37 cellular contexts compared by ENCODE assay signal in the genomic region with DNA sequence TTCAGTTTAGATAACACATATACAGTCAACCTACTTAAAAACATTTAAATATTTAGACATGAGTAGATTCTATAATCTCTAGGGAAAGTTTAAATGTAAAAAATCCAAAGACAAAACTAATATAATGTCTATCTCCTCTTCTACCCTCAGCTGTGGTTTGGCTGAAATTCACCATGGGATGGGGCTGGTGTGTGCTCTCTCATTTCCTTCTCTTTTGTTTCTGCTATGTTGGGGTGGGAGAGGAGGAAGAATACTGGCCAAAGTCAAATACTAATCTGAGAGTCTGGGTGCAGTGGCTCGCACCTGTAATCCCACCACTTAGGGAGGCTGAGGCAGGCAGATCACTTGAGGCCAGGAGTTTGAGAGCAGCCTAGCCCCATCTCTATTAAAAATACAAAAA.
"Had no signal": no experiment of that assay in that cellular context is flagged by ENCODE, and none has a peak within 500 bp of the region (broad histone marks: within the 10 kb centered on the region; RNA-seq: fewer than 3 reads in every experiment).

No MANE protein-coding gene starts in this region.

- H3K4me1 ChIP-seq: adrenal gland, body of pancreas, breast epithelium had no signal

- H3K4me3 Mint-ChIP-seq: activated CD4-positive, alpha-beta memory T cell treated with anti-CD3 and anti-CD28 coated beads for 36 hours; activated CD4-positive, alpha-beta T cell treated with anti-CD3 and anti-CD28 coated beads for 36 hours; activated CD4-positive, alpha-beta T cell treated with anti-CD3 and anti-CD28 coated beads, Interleukin-2, amount 10 ng/mL, durations not matched to agents 7 days and 5 days; activated CD8-positive, alpha-beta T cell treated with anti-CD3 and anti-CD28 coated beads for 36 hours; activated naive CD4-positive, alpha-beta T cell treated with anti-CD3 and anti-CD28 coated beads for 36 hours; activated naive CD8-positive, alpha-beta T cell treated with anti-CD3 and anti-CD28 coated beads for 36 hours; activated T-cell treated with anti-CD3 and anti-CD28 coated beads, Interleukin-2, amount 50 U/mL, for 4 hours; activated T-cell treated with anti-CD3 and anti-CD28 coated beads, Interleukin-2, amount 50 U/mL, for 72 hours; activated T-helper 1 cell treated with anti-CD3 and anti-CD28 coated beads, Interleukin-12 subunit alpha, Interleukin-12 subunit beta, Interleukin-2, Interleukin-4 antibody, amounts not matched to agents 30 ng/mL and 10 ng/mL and 1 ng/mL, durations not matched to agents 14 hours and 24 hours and 36 hours; activated T-helper 17 cell treated with anti-CD3 and anti-CD28 coated beads, Interleukin-2, amount 50 U/mL, for 72 hours; T-helper 1 cell treated with Interleukin-12 subunit alpha and Interleukin-12 subunit beta and Interleukin-4 antibody, amounts not matched to agents 30 μg/mL and 1 μg/mL, for 36 hours; T-helper 2 cell treated with Interferon-gamma antibody and Interleukin-4, amounts not matched to agents 5 μg/mL and 100 μg/mL, for 36 hours had no signal

- H3K27ac ChIP-seq: adrenal gland, body of pancreas, brain microvascular endothelial cell, breast epithelium, VCaP had no signal

- DNase-seq: activated CD4-positive, alpha-beta memory T cell treated with anti-CD3 and anti-CD28 coated beads for 36 hours; activated CD4-positive, alpha-beta T cell treated with anti-CD3 and anti-CD28 coated beads for 1 hour; activated CD4-positive, alpha-beta T cell treated with anti-CD3 and anti-CD28 coated beads for 36 hours; activated CD4-positive, alpha-beta T cell treated with anti-CD3 and anti-CD28 coated beads for 48 hours; activated CD4-positive, alpha-beta T cell treated with anti-CD3 and anti-CD28 coated beads, Interleukin-2, amount 10 ng/mL, durations not matched to agents 7 days and 5 days; activated CD4-positive, CD25-positive, alpha-beta regulatory T cell; activated CD8-positive, alpha-beta memory T cell treated with anti-CD3 and anti-CD28 coated beads, Interleukin-2, amount 50 U/mL, for 4 hours; activated CD8-positive, alpha-beta T cell treated with anti-CD3 and anti-CD28 coated beads for 36 hours; activated effector memory CD4-positive, alpha-beta T cell treated with anti-CD3 and anti-CD28 coated beads, Interleukin-2, amount 50 U/mL, for 16 hours; activated gamma-delta T cell treated with Interleukin-2 at 50 U/mL for 16 hours; activated naive CD4-positive, alpha-beta T cell; activated naive CD4-positive, alpha-beta T cell treated with anti-CD3 and anti-CD28 coated beads for 36 hours; activated naive CD4-positive, alpha-beta T cell treated with anti-CD3 and anti-CD28 coated beads, Interleukin-2, amount 50 U/mL, for 16 hours; activated naive CD8-positive, alpha-beta T cell treated with anti-CD3 and anti-CD28 coated beads for 36 hours; activated T-cell treated with anti-CD3 and anti-CD28 coated beads for 4 hours; activated T-cell treated with anti-CD3 and anti-CD28 coated beads, Interleukin-2, amount 50 U/mL, for 1 hour; activated T-cell treated with anti-CD3 and anti-CD28 coated beads, Interleukin-2, amount 50 U/mL, for 4 hours; activated T-cell treated with anti-CD3 and anti-CD28 coated beads, Interleukin-2, amount 50 U/mL, for 72 hours; adrenal gland; amniotic stem cell; aorta; body of pancreas; brain microvascular endothelial cell; central memory CD4-positive, alpha-beta T cell; T-helper 1 cell; T-helper 2 cell; T-helper 9 cell had no signal

- H3K9me3 Mint-ChIP-seq: activated CD4-positive, alpha-beta T cell treated with anti-CD3 and anti-CD28 coated beads, Interleukin-2, amount 10 ng/mL, durations not matched to agents 7 days and 5 days; activated T-helper 17 cell treated with anti-CD3 and anti-CD28 coated beads, Interleukin-2, amount 50 U/mL, for 72 hours had no signal

- H3K27me3 Mint-ChIP-seq: activated CD4-positive, alpha-beta memory T cell treated with anti-CD3 and anti-CD28 coated beads for 36 hours; activated CD4-positive, alpha-beta T cell treated with anti-CD3 and anti-CD28 coated beads for 36 hours; activated CD4-positive, alpha-beta T cell treated with anti-CD3 and anti-CD28 coated beads, Interleukin-2, amount 10 ng/mL, durations not matched to agents 7 days and 5 days; activated CD8-positive, alpha-beta T cell treated with anti-CD3 and anti-CD28 coated beads for 36 hours; activated naive CD8-positive, alpha-beta T cell treated with anti-CD3 and anti-CD28 coated beads for 36 hours; activated T-helper 17 cell treated with anti-CD3 and anti-CD28 coated beads, Interleukin-2, amount 50 U/mL, for 72 hours had no signal

- FAIRE-seq: astrocyte, TTC549 had no signal

- H3K9me3 ChIP-seq: adrenal gland, body of pancreas, breast epithelium had no signal

- H3K4me1 Mint-ChIP-seq: activated CD4-positive, alpha-beta T cell treated with anti-CD3 and anti-CD28 coated beads for 36 hours; activated CD4-positive, alpha-beta T cell treated with anti-CD3 and anti-CD28 coated beads, Interleukin-2, amount 10 ng/mL, durations not matched to agents 7 days and 5 days; activated naive CD8-positive, alpha-beta T cell treated with anti-CD3 and anti-CD28 coated beads for 36 hours; activated T-helper 17 cell treated with anti-CD3 and anti-CD28 coated beads, Interleukin-2, amount 50 U/mL, for 72 hours had no signal

- H3K36me3 ChIP-seq: adrenal gland, brain microvascular endothelial cell, breast epithelium had no signal

- ATAC-seq: activated CD4-positive, alpha-beta T cell treated with anti-CD3 and anti-CD28 coated beads for 36 hours; activated CD4-positive, CD25-positive, alpha-beta regulatory T cell treated with anti-CD3 and anti-CD28 coated beads, Interleukin-2, amount 50 U/mL, for 24 hours; activated CD8-positive, alpha-beta T cell treated with anti-CD3 and anti-CD28 coated beads for 36 hours; activated naive CD4-positive, alpha-beta T cell treated with anti-CD3 and anti-CD28 coated beads, Interleukin-2, amount 50 U/mL, for 72 hours; activated T-cell treated with anti-CD3 and anti-CD28 coated beads, Interleukin-2, amount 50 U/mL, for 4 hours; activated T-cell treated with anti-CD3 and anti-CD28 coated beads, Interleukin-2, amount 50 U/mL, for 72 hours; activated T-helper 17 cell treated with anti-CD3 and anti-CD28 coated beads, Interleukin-2, amount 50 U/mL, for 72 hours; body of pancreas had no signal

- H3K27me3 ChIP-seq: adrenal gland, body of pancreas, brain microvascular endothelial cell, breast epithelium had no signal

- H3K36me3 Mint-ChIP-seq: activated CD4-positive, alpha-beta memory T cell treated with anti-CD3 and anti-CD28 coated beads for 36 hours; activated naive CD4-positive, alpha-beta T cell treated with anti-CD3 and anti-CD28 coated beads, Interleukin-2, amount 50 U/mL, for 72 hours; activated naive CD8-positive, alpha-beta T cell treated with anti-CD3 and anti-CD28 coated beads for 36 hours had no signal

- H3K4me3 ChIP-seq: adrenal gland, body of pancreas, breast epithelium had no signal

- H3K27ac Mint-ChIP-seq: activated CD4-positive, alpha-beta memory T cell treated with anti-CD3 and anti-CD28 coated beads for 36 hours; activated CD4-positive, alpha-beta T cell treated with anti-CD3 and anti-CD28 coated beads for 36 hours; activated CD4-positive, alpha-beta T cell treated with anti-CD3 and anti-CD28 coated beads, Interleukin-2, amount 10 ng/mL, durations not matched to agents 7 days and 5 days; activated CD8-positive, alpha-beta T cell treated with anti-CD3 and anti-CD28 coated beads for 36 hours; activated naive CD4-positive, alpha-beta T cell treated with anti-CD3 and anti-CD28 coated beads for 36 hours; activated naive CD4-positive, alpha-beta T cell treated with anti-CD3 and anti-CD28 coated beads, Interleukin-2, amount 50 U/mL, for 72 hours; activated naive CD8-positive, alpha-beta T cell treated with anti-CD3 and anti-CD28 coated beads for 36 hours; activated T-cell treated with anti-CD3 and anti-CD28 coated beads, Interleukin-2, amount 50 U/mL, for 72 hours; activated T-helper 1 cell treated with anti-CD3 and anti-CD28 coated beads, Interleukin-12 subunit alpha, Interleukin-12 subunit beta, Interleukin-2, Interleukin-4 antibody, amounts not matched to agents 30 ng/mL and 10 ng/mL and 1 ng/mL, durations not matched to agents 14 hours and 24 hours and 36 hours; activated T-helper 17 cell treated with anti-CD3 and anti-CD28 coated beads, Interleukin-2, amount 50 U/mL, for 72 hours; T-helper 1 cell treated with Interleukin-12 subunit alpha and Interleukin-12 subunit beta and Interleukin-4 antibody, amounts not matched to agents 30 μg/mL and 1 μg/mL, for 36 hours; T-helper 2 cell treated with Interferon-gamma antibody and Interleukin-4, amounts not matched to agents 5 μg/mL and 100 μg/mL, for 36 hours had no signal
